ENCODE assay signal across 8 cellular contexts in the genomic region with DNA sequence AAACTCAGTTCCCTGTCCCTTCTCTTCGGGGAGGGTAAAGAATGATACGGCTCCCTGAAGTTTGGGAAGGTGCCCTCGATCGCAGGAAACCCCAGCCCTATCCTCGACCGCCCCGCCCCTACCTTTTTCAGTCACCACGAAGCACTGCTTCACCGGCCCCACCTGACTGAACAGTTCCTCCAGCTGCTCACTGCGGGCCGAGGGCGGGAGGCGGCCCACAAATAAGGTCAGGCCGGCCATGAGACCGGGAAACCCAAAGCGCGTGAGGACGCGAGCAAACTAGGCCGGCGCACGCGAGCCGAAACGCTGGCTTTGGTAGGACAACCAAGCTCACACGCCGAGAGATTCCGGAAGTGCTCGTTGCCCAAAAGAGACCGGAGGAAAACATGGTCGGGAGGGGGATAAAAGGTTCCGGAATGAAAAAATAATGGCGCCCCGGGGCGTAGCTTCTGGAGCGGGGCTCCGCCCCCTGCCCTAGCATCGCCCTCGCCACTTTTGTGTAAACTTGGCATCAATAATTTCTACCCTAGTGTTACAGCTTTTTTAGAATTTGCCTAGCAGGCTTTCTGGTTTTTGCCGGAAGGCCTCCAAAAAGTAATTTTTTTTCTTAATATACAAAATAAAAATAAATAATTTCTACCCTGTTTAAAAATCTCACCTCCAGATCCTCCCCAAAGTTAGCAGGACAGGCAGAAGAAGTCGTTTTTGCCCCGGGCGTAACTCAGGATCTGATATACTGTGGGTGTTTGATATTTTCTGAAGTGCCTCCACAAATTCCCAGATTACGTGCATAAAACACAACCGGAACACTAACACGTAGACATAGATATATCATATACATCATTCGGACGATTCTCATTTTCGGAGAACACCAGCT. TPM values are rescaled to one million over a fixed set of nuclear protein-coding genes. Genes with fewer than 3 reads are reported as not detected.
DNase-seq lines count a peak whose midpoint lies in the region; ATAC-seq and TF ChIP-seq lines count a peak whose summit lies in the region.

A gene with protein sequence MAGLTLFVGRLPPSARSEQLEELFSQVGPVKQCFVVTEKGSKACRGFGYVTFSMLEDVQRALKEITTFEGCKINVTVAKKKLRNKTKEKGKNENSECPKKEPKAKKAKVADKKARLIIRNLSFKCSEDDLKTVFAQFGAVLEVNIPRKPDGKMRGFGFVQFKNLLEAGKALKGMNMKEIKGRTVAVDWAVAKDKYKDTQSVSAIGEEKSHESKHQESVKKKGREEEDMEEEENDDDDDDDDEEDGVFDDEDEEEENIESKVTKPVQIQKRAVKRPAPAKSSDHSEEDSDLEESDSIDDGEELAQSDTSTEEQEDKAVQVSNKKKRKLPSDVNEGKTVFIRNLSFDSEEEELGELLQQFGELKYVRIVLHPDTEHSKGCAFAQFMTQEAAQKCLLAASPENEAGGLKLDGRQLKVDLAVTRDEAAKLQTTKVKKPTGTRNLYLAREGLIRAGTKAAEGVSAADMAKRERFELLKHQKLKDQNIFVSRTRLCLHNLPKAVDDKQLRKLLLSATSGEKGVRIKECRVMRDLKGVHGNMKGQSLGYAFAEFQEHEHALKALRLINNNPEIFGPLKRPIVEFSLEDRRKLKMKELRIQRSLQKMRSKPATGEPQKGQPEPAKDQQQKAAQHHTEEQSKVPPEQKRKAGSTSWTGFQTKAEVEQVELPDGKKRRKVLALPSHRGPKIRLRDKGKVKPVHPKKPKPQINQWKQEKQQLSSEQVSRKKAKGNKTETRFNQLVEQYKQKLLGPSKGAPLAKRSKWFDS (minus strand): TSS at position 355 of the 877 bp plus-strand sequence. CDS start 115 bp downstream, at position 240.

- TF ChIP-seq CTCF in GM12865 (IDR thresholded peaks at IDR 0.05; ENCODE audit: insufficient read depth, low read depth, low read length, missing control alignments) = no peak
- TF ChIP-seq CTCF in parathyroid adenoma (IDR thresholded peaks at IDR 0.05) = no peak
- TF ChIP-seq CTCF in tibial artery (IDR thresholded peaks at IDR 0.05) = no peak

- intact Hi-C loops in Right ventricle myocardium superior (cut with DNase I) = no loop called here
- intact Hi-C loops in tibial artery (cut with DNase I; ENCODE audit: low total_unique reads) = no loop called here

- H3K27ac ChIP-seq in parathyroid adenoma = peak within 1 kb of the TSS; percentile 69
- H3K27ac ChIP-seq in tibial artery = peak within 1 kb of the TSS; percentile 76 to 78

- peak within 1 kb of the TSS; percentile 86 for H2AFZ ChIP-seq in parathyroid adenoma

- H3K79me2 ChIP-seq in parathyroid adenoma = peaks cover 12% of the 10 kb centered on the region

- H3K4me1 ChIP-seq in parathyroid adenoma = peaks cover 8% of the 10 kb centered on the region
- H3K4me1 ChIP-seq in tibial artery = peaks cover 0 to 23% (median 18%) of the 10 kb centered on the region in 4 donors

- no peaks in the 10 kb centered on the region for H3K27me3 ChIP-seq in parathyroid adenoma (ENCODE audit: control insufficient read depth, insufficient read depth, low read length)
- no peaks in the 10 kb centered on the region for H3K27me3 ChIP-seq in tibial artery

- no peaks in the 10 kb centered on the region for H3K9me3 ChIP-seq in parathyroid adenoma (ENCODE audit: control insufficient read depth, low read length)
- no peaks in the 10 kb centered on the region for H3K9me3 ChIP-seq in tibial artery

- ATAC-seq in HG02642 (IDR thresholded peaks at IDR 0.05; ENCODE audit: poor library complexity, unreplicated experiment) (peak; percentile 93), Right ventricle myocardium superior (ENCODE audit: poor library complexity) (peak; percentile 95)

- no peak within 1 kb of the TSS for H3K9ac ChIP-seq in parathyroid adenoma

- DNase-seq in GM12865 (ENCODE audit: low read depth) = peak; percentile 94
- DNase-seq in NCI-H1105 (lab: John Stamatoyannopoulos, UW) = peak; percentile 90
- DNase-seq in SW 1271 (lab: John Stamatoyannopoulos, UW) = peak; percentile 65 to 85
- peak; percentile 70 for DNase-seq in activated naive CD8-positive, alpha-beta T cell treated with anti-CD3 and anti-CD28 coated beads, Interleukin-2, amount 50 U/mL, for 16 hours (ENCODE audit: low read depth, low spot score)
- DNase-seq in Right ventricle myocardium superior = peak; percentile 90
- DNase-seq in tibial artery = peak; percentile 87 to 92

- H3K4me3 ChIP-seq in GM12865 (ENCODE audit: low read depth, low read length) (peak within 1 kb of the TSS; percentile 88), parathyroid adenoma (ENCODE audit: low read depth, low read length) (peak within 1 kb of the TSS; percentile 84), tibial artery (peak within 1 kb of the TSS; percentile 64 to 72)

- peak within 1 kb of the TSS; percentile 89 for H3K4me2 ChIP-seq in parathyroid adenoma (ENCODE audit: low read length)

- no peaks in the 10 kb centered on the region for H3K36me3 ChIP-seq in parathyroid adenoma (ENCODE audit: control insufficient read depth, insufficient read depth, low read length)
- peaks cover under 1 to 8% (median 4%) of the 10 kb centered on the region in 3 donors for H3K36me3 ChIP-seq in tibial artery

RNA-seq across cellular contexts. Expression of the gene that starts here (rescaled TPM):
- 30.3 TPM for total RNA-seq in Right ventricle myocardium superior

Comparison
In these comparisons a context has a peak if more than half of its experiments do, and no peak if none do; other contexts are left out.
1. Peak in every context shown above with its lines: DNase-seq, ATAC-seq, H3K4me3 ChIP-seq and H3K27ac ChIP-seq.